Comparison of ENCODE assay signal across 1 cellular context in the genomic region with DNA sequence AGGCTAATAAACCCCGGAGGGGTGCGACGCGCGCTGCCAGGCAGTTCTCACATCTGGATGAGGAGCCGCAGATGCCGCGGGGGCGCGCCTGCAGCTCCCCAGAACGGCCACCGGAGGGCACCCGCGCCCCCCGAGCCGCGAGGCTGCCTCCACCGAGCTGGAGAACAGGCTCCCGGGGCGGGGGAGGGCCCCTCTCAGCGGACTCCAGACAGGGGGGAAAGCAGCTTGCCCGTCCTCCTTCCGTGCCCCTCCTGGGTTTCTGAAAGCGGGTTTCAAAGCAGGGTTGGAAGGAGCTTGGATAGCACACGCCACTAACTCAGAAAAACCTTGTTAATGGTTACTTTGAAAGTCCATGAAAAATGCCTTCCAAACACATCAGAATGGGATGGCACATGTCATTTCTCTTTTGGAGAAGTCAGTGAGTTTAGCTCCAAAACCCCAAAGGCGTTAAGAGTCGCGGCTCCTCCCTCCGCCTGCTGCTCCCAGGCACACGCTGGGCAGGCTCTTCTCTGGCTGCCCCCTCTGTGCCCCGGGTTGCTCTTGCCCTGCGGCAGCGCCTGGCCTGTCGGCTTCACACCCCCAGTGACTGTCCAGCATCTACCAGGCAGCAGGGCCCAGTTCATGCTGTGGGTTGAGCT.
TF ChIP-seq lines count a peak whose summit lies in the region.

No MANE protein-coding gene starts in this region.

TF ChIP-seq in HEK293, 187 proteins besides CTCF, POLR2A, EP300 and RAD21 (continued from another document):
- 0 out of 2 replicates have a peak, but pooled peaks have one; percentile 20 for TF ChIP-seq GLIS1 (tag by site-specific recombination; IDR thresholded peaks at IDR 0.05)
- peak; percentile 20; the same call in 1 of the 2 replicates for TF ChIP-seq ZIC2 (tag by site-specific recombination; IDR thresholded peaks at IDR 0.05)
- TF ChIP-seq ZNF221 (tag by site-specific recombination; IDR thresholded peaks at IDR 0.05; ENCODE audit: borderline replicate concordance) = no peak
- TF ChIP-seq ZNF529 (tag by site-specific recombination; IDR thresholded peaks at IDR 0.05; ENCODE audit: insufficient replicate concordance) = no peak
- TF ChIP-seq ZNF555 (tag by site-specific recombination; conservative IDR thresholded peaks at IDR 0.05) = no peak
- TF ChIP-seq ZNF335 (tag by site-specific recombination; conservative IDR thresholded peaks at IDR 0.05) = no peak
- no peak for TF ChIP-seq ZNF2 (tag by site-specific recombination; IDR thresholded peaks at IDR 0.05)
- TF ChIP-seq ZNF140 (tag by site-specific recombination; IDR thresholded peaks at IDR 0.05) = no peak
- TF ChIP-seq ZNF830 (tag by site-specific recombination; IDR thresholded peaks at IDR 0.05; ENCODE audit: low read depth) = no peak
